In the genomic region with DNA sequence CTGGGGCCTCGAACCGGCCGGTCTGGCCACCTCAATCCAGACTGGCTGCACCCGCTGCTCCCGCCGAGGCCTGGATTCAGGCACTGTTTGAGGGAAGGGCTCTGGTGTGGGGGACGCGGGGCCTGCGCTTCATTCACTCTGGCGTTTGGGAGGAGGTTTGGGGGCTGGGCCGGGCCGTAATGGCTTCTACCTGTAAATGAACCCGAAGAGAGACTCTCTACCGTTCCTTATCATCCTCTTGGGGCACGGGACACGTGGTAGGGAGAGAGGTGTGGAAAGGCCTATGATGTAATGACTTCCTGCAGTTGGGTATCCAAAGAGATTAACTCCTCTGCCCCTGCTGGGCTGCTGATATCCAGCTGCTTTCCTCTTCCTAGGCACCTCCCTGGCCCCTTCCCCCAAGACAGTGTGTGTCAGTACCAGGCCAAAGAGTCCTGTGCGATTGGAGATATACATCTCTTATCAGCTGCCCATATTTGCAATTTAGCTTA, we compare ENCODE assay signal across 8 cellular contexts. TPM values are rescaled to one million over a fixed set of nuclear protein-coding genes. Genes with fewer than 3 reads are reported as not detected.
DNase-seq lines count a peak whose midpoint lies in the region; ATAC-seq, FAIRE-seq and TF ChIP-seq lines count a peak whose summit lies in the region.

No MANE protein-coding gene starts in this region.

- peaks cover 48% of the 10 kb centered on the region for H3F3A ChIP-seq in PC-9 (ENCODE audit: insufficient read depth, low read depth)

- no peak for TF ChIP-seq POLR2A in H54 (IDR thresholded peaks at IDR 0.05; ENCODE audit: low read depth, low read length)
- TF ChIP-seq POLR2A in gastrocnemius medialis (IDR thresholded peaks at IDR 0.05) = peak; percentile 88 to 97

- H4K20me1 ChIP-seq in PC-9 (ENCODE audit: insufficient read depth) = peaks cover 37% of the 10 kb centered on the region

- H3K27ac ChIP-seq in PC-9 (peak overlapping the region; percentile 84), gastrocnemius medialis (peak overlapping the region; percentile 95 to 100 (median 100))

- peaks cover 36% of the 10 kb centered on the region for H3K4me1 ChIP-seq in PC-9 (replicated peaks; ENCODE audit: insufficient read depth)
- peaks cover 37 to 38% of the 10 kb centered on the region in 2 donors for H3K4me1 ChIP-seq in gastrocnemius medialis

- BruUV-seq in PC-9 (replicated peaks; lab: Mats Ljungman, UMichigan) = TSS peak; percentile 13

- peak; percentile 41 to 50 for ATAC-seq in gastrocnemius medialis
- no peak for ATAC-seq in HG03442 (IDR thresholded peaks at IDR 0.05; ENCODE audit: unreplicated experiment)

- H3K4me3 ChIP-seq in AG09309 (ENCODE audit: control insufficient read depth, low read depth, low read length) = peak overlapping the region; percentile 97
- peak overlapping the region; percentile 99 for H3K4me3 ChIP-seq in PC-9
- peak overlapping the region; percentile 55 for H3K4me3 ChIP-seq in bronchial epithelial cell (ENCODE audit: low read depth, low read length)
- H3K4me3 ChIP-seq in gastrocnemius medialis = peak overlapping the region; percentile 85 to 99 (median 96)

- H3K4me2 ChIP-seq in PC-9 = peak overlapping the region; percentile 95

- FAIRE-seq in H54 (lab: Jason Lieb, UNC) (no peak), bronchial epithelial cell (lab: Jason Lieb, UNC) (no peak)

- in situ Hi-C loops in gastrocnemius medialis (cut with MboI; ENCODE audit: low sequenced_read_pairs in 4 of 4) = loop anchor here in 3 of 4 donors (5.0 to 25.0 kb wide), 2 partner anchors 95 to 100 kb away; no protein-coding TSS in a partner anchor

- 0 out of 2 replicates have a peak overlapping the region, but pooled peaks have one; percentile 31 for H2AFZ ChIP-seq in PC-9

- H3K9me3 ChIP-seq in PC-9 (ENCODE audit: insufficient read depth, low read depth) (no peaks in the 10 kb centered on the region), gastrocnemius medialis (no peaks in the 10 kb centered on the region)

- H3K27me3 ChIP-seq in PC-9 (ENCODE audit: insufficient read depth, low read depth) (no peaks in the 10 kb centered on the region), bronchial epithelial cell (ENCODE audit: control insufficient read depth, insufficient read depth, low read length) (no peaks in the 10 kb centered on the region), gastrocnemius medialis (no peaks in the 10 kb centered on the region)

- POLR2A ChIA-PET in PC-9 (lab: Charles Lee; ENCODE audit: unreplicated experiment) = interaction anchor here (0.7 to 1.4 kb wide), 3 partner anchors 135 to 170 kb away, joined by 3 to 5 read pairs (median 4); no protein-coding TSS in a partner anchor
- POLR2A ChIA-PET in GM10248 (lab: Yijun Ruan, JAX) = no interaction called here

- H3K36me3 ChIP-seq in PC-9 (ENCODE audit: low read depth) = peaks cover 22% of the 10 kb centered on the region; the same call in 1 of the 2 replicates
- peaks cover 10% of the 10 kb centered on the region for H3K36me3 ChIP-seq in bronchial epithelial cell (ENCODE audit: control insufficient read depth, insufficient read depth, low read length)
- peaks cover 0 to 22% of the 10 kb centered on the region in 2 donors for H3K36me3 ChIP-seq in gastrocnemius medialis

- TF ChIP-seq CTCF in AG09309 (IDR thresholded peaks at IDR 0.05; ENCODE audit: control insufficient read depth, insufficient read depth, low read depth, low read length, missing control alignments) (no peak), PC-9 (conservative IDR thresholded peaks at IDR 0.05) (no peak), bronchial epithelial cell (IDR thresholded peaks at IDR 0.05; ENCODE audit: insufficient read depth, low read length, severe bottlenecking) (no peak), gastrocnemius medialis (IDR thresholded peaks at IDR 0.05 in 4 of 5, conservative IDR thresholded peaks at IDR 0.05 in 1 of 5) (peak in 4 of 5 experiments; percentile 4 to 28 (median 26)), GM10248 (IDR thresholded peaks at IDR 0.05; ENCODE audit: control extremely low read depth, extremely low read depth, low read depth, missing control alignments) (no peak)

- intact Hi-C loops in PC-9 (cut with micrococcal nuclease; ENCODE audit: unreplicated experiment) (loop anchor here (1.0 to 2.0 kb wide), 2 partner anchors 19 to 28 kb away; no protein-coding TSS in a partner anchor), gastrocnemius medialis (cut with DNase I; ENCODE audit: low total_unique reads) (no loop called here)

- peaks cover 73% of the 10 kb centered on the region for H3K79me2 ChIP-seq in PC-9 (ENCODE audit: low read depth)

- DNase-seq in AG09309 (ENCODE audit: low read depth) = no peak
- peak; percentile 70 for DNase-seq in H54 (ENCODE audit: insufficient read length, low spot score)
- peak; percentile 74 to 96 for DNase-seq in PC-9
- DNase-seq in bronchial epithelial cell (ENCODE audit: low read depth) = peak; percentile 90
- DNase-seq in iPS-NIHi7 (ENCODE audit: extremely low spot score) = peak; percentile 81
- peak; percentile 88 to 89 for DNase-seq in gastrocnemius medialis
- DNase-seq in GM10248 (ENCODE audit: extremely low spot score) = no peak

- no peaks in the 10 kb centered on the region for H3K9me2 ChIP-seq in PC-9 (ENCODE audit: insufficient read depth)

- CTCF ChIA-PET in PC-9 (lab: Charles Lee) (no interaction called here), GM10248 (lab: Yijun Ruan, JAX) (no interaction called here)

RNA-seq across cellular contexts. Expression of gene FOXO3, which starts 1.8 kb away (rescaled TPM):
- total RNA-seq in PC-9 (2021) (56.2 and 59.4 TPM in 2 replicates), bronchial epithelial cell (28.7 and 29.3 TPM in 2 replicates), gastrocnemius medialis (100 to 1,000 TPM; 111 to 293 (median 183) TPM)

Comparison
In these comparisons a context has a peak if more than half of its experiments do, and no peak if none do; other contexts are left out.
1. DNase-seq: peak in H54 (single experiment), PC-9 (2 of 2), bronchial epithelial cell (single experiment), iPS-NIHi7 (single experiment) and gastrocnemius medialis (2 of 2); none in AG09309 (single experiment) and GM10248 (single experiment).
2. CTCF ChIP-seq: peak in gastrocnemius medialis (4 of 5); none in AG09309 (single experiment), PC-9 (single experiment), bronchial epithelial cell (single experiment) and GM10248 (single experiment).
3. Peak in every context shown above with its lines, with median percentiles within 50 percentile points of each other: H3K4me3 ChIP-seq.